In the genomic region with DNA sequence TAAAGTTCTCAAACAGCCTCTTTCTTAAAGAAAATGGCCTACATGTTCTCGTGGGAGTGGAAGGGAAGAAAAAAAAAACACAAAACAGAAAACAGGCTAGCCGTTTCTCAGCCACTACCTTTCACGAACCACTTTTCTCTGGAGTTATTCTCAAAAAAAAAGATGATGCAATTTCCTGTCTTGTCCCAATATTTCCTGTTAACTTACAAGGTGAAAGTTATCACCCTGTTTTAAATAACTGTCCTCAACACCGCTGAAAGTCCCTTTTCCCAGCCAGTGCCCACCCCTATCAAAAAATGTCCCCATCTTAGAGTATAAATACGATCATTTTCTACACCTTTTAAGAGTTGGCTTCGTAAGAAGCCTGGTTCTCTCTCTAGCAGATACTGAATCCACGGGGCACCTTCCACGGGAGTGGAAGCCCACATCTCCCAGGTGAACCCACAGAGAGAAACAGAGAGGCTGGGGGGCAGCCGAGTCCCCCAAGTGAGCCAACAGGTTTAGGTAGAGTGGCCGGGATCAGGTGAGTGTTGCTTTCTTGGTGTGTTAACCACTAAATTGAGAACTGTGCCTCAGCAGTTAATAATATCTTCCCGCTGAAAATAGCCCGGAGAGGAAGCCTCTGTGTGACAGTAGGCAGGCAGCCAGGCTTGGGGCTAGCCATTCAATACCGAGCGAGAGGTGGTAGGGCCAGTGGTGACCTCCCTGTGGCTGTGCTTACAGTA, we compare ENCODE assay signal across 8 cellular contexts. TPM values are rescaled to one million over a fixed set of nuclear protein-coding genes. Genes with fewer than 3 reads are reported as not detected.
DNase-seq lines count a peak whose midpoint lies in the region; ATAC-seq and TF ChIP-seq lines count a peak whose summit lies in the region.

No MANE protein-coding gene starts in this region.

- no peaks in the 10 kb centered on the region for H3K9me3 Mint-ChIP-seq in stimulated activated naive CD8-positive, alpha-beta T cell treated with anti-CD3 and anti-CD28 coated beads, Interleukin-15, Interleukin-2, amounts not matched to agents 100 ng/mL and 50 ng/mL, for 24 hours
- H3K9me3 Mint-ChIP-seq in activated B cell treated with CpG ODN at 0.5 μM for 24 hours: no peaks in the 10 kb centered on the region

- WGBS in right cardiac atrium: 5% methylated on average over 14 of the region's 14 CpGs

- H3K4me1 ChIP-seq in right cardiac atrium (ENCODE audit: control insufficient read depth, insufficient read depth, low read length): peaks cover 67% of the 10 kb centered on the region

- no peaks in the 10 kb centered on the region for H3K27me3 Mint-ChIP-seq in stimulated activated naive CD8-positive, alpha-beta T cell treated with anti-CD3 and anti-CD28 coated beads, Interleukin-15, Interleukin-2, amounts not matched to agents 100 ng/mL and 50 ng/mL, for 24 hours
- no peaks in the 10 kb centered on the region for H3K27me3 Mint-ChIP-seq in activated B cell treated with CpG ODN at 0.5 μM for 24 hours

- POLR2A ChIA-PET in activated B cell treated with CpG ODN at 0.5 μM for 24 hours (lab: Charles Lee): interaction anchor here (0.7 to 1.1 kb wide), 5 partner anchors 12 to 1367 kb away, joined by 3 to 7 read pairs (median 4); a partner anchor contains a TSS

- H3K27ac ChIP-seq in right cardiac atrium (ENCODE audit: low read length) (peak overlapping the region; percentile 98), temporal lobe (ENCODE audit: low read depth, low read length) (peak overlapping the region; percentile 51)

- peak overlapping the region; percentile 65 for H3K4me3 Mint-ChIP-seq in stimulated activated naive CD8-positive, alpha-beta T cell treated with anti-CD3 and anti-CD28 coated beads, Interleukin-15, Interleukin-2, amounts not matched to agents 100 ng/mL and 50 ng/mL, for 24 hours
- H3K4me3 Mint-ChIP-seq in activated B cell treated with CpG ODN at 0.5 μM for 24 hours: peak overlapping the region; percentile 64

- no peaks in the 10 kb centered on the region for H3K9me3 ChIP-seq in right cardiac atrium (ENCODE audit: control insufficient read depth, low read length)

- no peak for DNase-seq in stimulated activated naive CD8-positive, alpha-beta T cell treated with anti-CD3 and anti-CD28 coated beads, Interleukin-15, Interleukin-2, amounts not matched to agents 100 U/mL and 50 U/mL, for 24 hours
- DNase-seq in activated B cell treated with CpG ODN at 0.5 μM for 24 hours (no peak), right cardiac atrium (peak; percentile 79 to 93 (median 87)), ecto neural progenitor cell (ENCODE audit: low spot score) (no peak)
- no peak for DNase-seq in stimulated activated naive CD4-positive, alpha-beta T cell treated with Interleukin-2 at 50 U/mL for 16 hours (lab: John Stamatoyannopoulos, UW)

- CTCF ChIA-PET in activated B cell treated with CpG ODN at 0.5 μM for 24 hours (lab: Charles Lee): no interaction called here

- peaks cover 96% of the 10 kb centered on the region for H3K4me1 Mint-ChIP-seq in stimulated activated naive CD8-positive, alpha-beta T cell treated with anti-CD3 and anti-CD28 coated beads, Interleukin-15, Interleukin-2, amounts not matched to agents 100 ng/mL and 50 ng/mL, for 24 hours (ENCODE audit: low read depth)
- H3K4me1 Mint-ChIP-seq in activated B cell treated with CpG ODN at 0.5 μM for 24 hours: peaks cover 94% of the 10 kb centered on the region

- no peaks in the 10 kb centered on the region for H3K27me3 ChIP-seq in right cardiac atrium (ENCODE audit: control insufficient read depth, insufficient read depth)

- no peak for TF ChIP-seq CTCF in activated B cell treated with CpG ODN at 0.5 μM for 24 hours (IDR thresholded peaks at IDR 0.05)

- intact Hi-C loops in activated B cell treated with CpG ODN at 0.5 μM for 24 hours (cut with micrococcal nuclease) (no loop called here), right cardiac atrium (cut with DNase I) (loop anchor here in 2 of 4 donors (10.0 kb wide), 2 partner anchors 110 to 250 kb away; no protein-coding TSS in a partner anchor)

- peak overlapping the region; percentile 88 for H3K27ac Mint-ChIP-seq in stimulated activated naive CD8-positive, alpha-beta T cell treated with anti-CD3 and anti-CD28 coated beads, Interleukin-15, Interleukin-2, amounts not matched to agents 100 ng/mL and 50 ng/mL, for 24 hours
- peak overlapping the region; percentile 80 for H3K27ac Mint-ChIP-seq in activated B cell treated with CpG ODN at 0.5 μM for 24 hours

- peak overlapping the region; percentile 19 for H3K4me3 ChIP-seq in right cardiac atrium (ENCODE audit: low read length)

- H3K36me3 Mint-ChIP-seq in stimulated activated naive CD8-positive, alpha-beta T cell treated with anti-CD3 and anti-CD28 coated beads, Interleukin-15, Interleukin-2, amounts not matched to agents 100 ng/mL and 50 ng/mL, for 24 hours (ENCODE audit: low read depth): peaks cover 22% of the 10 kb centered on the region
- no peaks in the 10 kb centered on the region for H3K36me3 Mint-ChIP-seq in activated B cell treated with CpG ODN at 0.5 μM for 24 hours (ENCODE audit: low read depth)

- ATAC-seq in stimulated activated naive CD8-positive, alpha-beta T cell treated with anti-CD3 and anti-CD28 coated beads, Interleukin-15, Interleukin-2, amounts not matched to agents 100 U/mL and 50 U/mL, for 24 hours: no peak
- ATAC-seq in HG03342 (IDR thresholded peaks at IDR 0.05; ENCODE audit: unreplicated experiment) (peak; percentile 42), activated B cell treated with CpG ODN at 0.5 μM for 24 hours (ENCODE audit: low read depth) (peak; percentile 5), right cardiac atrium (peak; percentile 53 to 54)

RNA-seq across cellular contexts. Expression of a gene that starts 15.9 kb away (rescaled TPM):
- total RNA-seq in activated B cell treated with CpG ODN at 0.5 μM for 24 hours: 6.8 and 6.9 TPM in 2 replicates
- 10 to 100 TPM; 66.3 to 97.6 (median 94.3) TPM for total RNA-seq in right cardiac atrium
- 34.8 TPM for polyA plus RNA-seq in right cardiac atrium
- total RNA-seq in temporal lobe: 11.1 TPM

Comparison
In these comparisons a context has a peak if more than half of its experiments do, and no peak if none do; other contexts are left out.
1. DNase-seq: peak in right cardiac atrium (3 of 3); none in stimulated activated naive CD8-positive, alpha-beta T cell treated with anti-CD3 and anti-CD28 coated beads, Interleukin-15, Interleukin-2, amounts not matched to agents 100 U/mL and 50 U/mL, for 24 hours (single experiment), activated B cell treated with CpG ODN at 0.5 μM for 24 hours (single experiment), ecto neural progenitor cell (single experiment) and stimulated activated naive CD4-positive, alpha-beta T cell treated with Interleukin-2 at 50 U/mL for 16 hours (single experiment).